1 cellular context compared by ENCODE assay signal in genomic region chr2:85243101-85244072, GRCh38.
TF ChIP-seq lines count a peak whose summit lies in the region.

No MANE protein-coding gene starts in this region.

TF ChIP-seq in HepG2, 621 proteins besides CTCF, POLR2A, EP300 and RAD21 (continued from another document and continues in another):
- TF ChIP-seq SNAPC4 (CRISPR knock-in tag; IDR thresholded peaks at IDR 0.05) (no peak), JDP2 (CRISPR knock-in tag; IDR thresholded peaks at IDR 0.05; ENCODE audit: borderline replicate concordance) (no peak), NRL (CRISPR knock-in tag; IDR thresholded peaks at IDR 0.05; ENCODE audit: borderline replicate concordance) (no peak), ZNF574 (CRISPR knock-in tag; IDR thresholded peaks at IDR 0.05) (peak; percentile 40; the same call in 1 of the 2 replicates), SP140L (CRISPR knock-in tag; IDR thresholded peaks at IDR 0.05; ENCODE audit: borderline replicate concordance) (no peak), ZNF274 (CRISPR knock-in tag; IDR thresholded peaks at IDR 0.05) (no peak), ZBTB49 (CRISPR knock-in tag; IDR thresholded peaks at IDR 0.05; ENCODE audit: borderline replicate concordance) (no peak), KLF12 (CRISPR knock-in tag; IDR thresholded peaks at IDR 0.05; ENCODE audit: borderline replicate concordance) (no peak), ZNF460 (CRISPR knock-in tag; IDR thresholded peaks at IDR 0.05; ENCODE audit: borderline replicate concordance) (no peak), ZNF710 (CRISPR knock-in tag; IDR thresholded peaks at IDR 0.05; ENCODE audit: borderline replicate concordance) (no peak), ZNF691 (CRISPR knock-in tag; IDR thresholded peaks at IDR 0.05; ENCODE audit: borderline replicate concordance, low read depth) (no peak), POLR2AphosphoS5 (IDR thresholded peaks at IDR 0.05; ENCODE audit: low read depth, low read length) (no peak), ZNF766 (CRISPR knock-in tag; IDR thresholded peaks at IDR 0.05; ENCODE audit: borderline replicate concordance) (no peak), ZSCAN9 (CRISPR knock-in tag; IDR thresholded peaks at IDR 0.05; ENCODE audit: borderline replicate concordance) (no peak), SOX13 (IDR thresholded peaks at IDR 0.05) (no peak), SOX13 (CRISPR knock-in tag; conservative IDR thresholded peaks at IDR 0.05 in 1 of 2, IDR thresholded peaks at IDR 0.05 in 1 of 2) (no peak), MXD4 (CRISPR knock-in tag; IDR thresholded peaks at IDR 0.05) (no peak), UBTF (CRISPR knock-in tag; IDR thresholded peaks at IDR 0.05) (no peak), ZFP36L1 (CRISPR knock-in tag; IDR thresholded peaks at IDR 0.05) (no peak), MIER2 (CRISPR knock-in tag; IDR thresholded peaks at IDR 0.05) (peak; percentile 39; the same call in 1 of the 2 replicates), ZNF563 (CRISPR knock-in tag; IDR thresholded peaks at IDR 0.05) (no peak), ZNF496 (CRISPR knock-in tag; IDR thresholded peaks at IDR 0.05; ENCODE audit: insufficient replicate concordance) (no peak), SP5 (CRISPR knock-in tag; IDR thresholded peaks at IDR 0.05; ENCODE audit: borderline replicate concordance, low read depth) (peak; percentile 68; the same call in 1 of the 2 replicates), ERF (CRISPR knock-in tag; IDR thresholded peaks at IDR 0.05) (no peak), ZNF235 (CRISPR knock-in tag; IDR thresholded peaks at IDR 0.05; ENCODE audit: borderline replicate concordance) (no peak), LRRFIP1 (CRISPR knock-in tag; conservative IDR thresholded peaks at IDR 0.05) (no peak), CREB3 (CRISPR knock-in tag; IDR thresholded peaks at IDR 0.05) (no peak), RNF2 (conservative IDR thresholded peaks at IDR 0.05; ENCODE audit: low read depth) (no peak), TBX2 (CRISPR knock-in tag; IDR thresholded peaks at IDR 0.05; ENCODE audit: borderline replicate concordance) (no peak), SNAPC5 (CRISPR knock-in tag; IDR thresholded peaks at IDR 0.05; ENCODE audit: borderline replicate concordance) (no peak), ZNF687 (CRISPR knock-in tag; IDR thresholded peaks at IDR 0.05) (peak; percentile 28; the same call in 1 of the 2 replicates), SMC3 (IDR thresholded peaks at IDR 0.05; ENCODE audit: low read length) (peak; percentile 67), SUZ12 (IDR thresholded peaks at IDR 0.05; ENCODE audit: low read depth, low read length) (no peak)
